In the genomic region with DNA sequence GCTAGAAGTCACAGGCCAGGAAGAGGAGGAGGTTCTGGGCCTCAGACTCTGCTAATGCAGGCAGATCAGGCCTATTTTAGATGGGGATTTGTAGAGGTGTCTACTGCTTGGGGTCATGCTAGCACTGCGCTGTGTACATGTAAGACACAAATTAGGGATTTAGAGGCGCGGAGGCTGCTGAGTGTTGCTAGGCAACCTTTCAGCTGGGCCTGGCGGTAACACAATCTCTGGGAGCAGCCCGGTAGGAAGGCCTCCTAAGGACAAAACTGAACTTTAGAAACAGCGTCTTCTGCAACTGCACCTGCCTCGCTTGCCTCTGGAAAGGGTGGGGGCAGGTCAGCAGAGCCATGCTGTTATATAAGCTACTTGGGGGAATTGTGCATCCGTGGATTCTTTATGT, we compare ENCODE assay signal across 22 cellular contexts.
DNase-seq lines count a peak whose midpoint lies in the region; ATAC-seq and TF ChIP-seq lines count a peak whose summit lies in the region.
"Had no signal": no experiment of that assay in that cellular context is flagged by ENCODE, and none has a peak within 500 bp of the region (broad histone marks: within the 10 kb centered on the region; RNA-seq: fewer than 3 reads in every experiment).

No MANE protein-coding gene starts in this region.

- no peaks in the 10 kb centered on the region for H3K27me3 Mint-ChIP-seq in mesothelial cell of epicardium (ENCODE audit: low read depth)
- H3K27me3 Mint-ChIP-seq: activated naive CD4-positive, alpha-beta T cell treated with anti-CD3 and anti-CD28 coated beads, Interleukin-2, amount 50 U/mL, for 24 hours had no signal

- H3K27ac Mint-ChIP-seq in mesothelial cell of epicardium = peak overlapping the region; percentile 79
- H3K27ac Mint-ChIP-seq: activated CD4-positive, alpha-beta memory T cell treated with anti-CD3 and anti-CD28 coated beads, Interleukin-2, amount 10 ng/mL, durations not matched to agents 7 days and 5 days; activated naive CD4-positive, alpha-beta T cell treated with anti-CD3 and anti-CD28 coated beads, Interleukin-2, amount 50 U/mL, for 24 hours; naive B cell had no signal

- TF ChIP-seq POLR2A in spleen (IDR thresholded peaks at IDR 0.05) = no peak

- H3K36me3 ChIP-seq in spleen = no peaks in the 10 kb centered on the region
- H3K36me3 ChIP-seq: uterus had no signal

- peak; percentile 17 for DNase-seq in NCI-H1092 treated with DMSO at 0.1 percent for 48 hours (lab: John Stamatoyannopoulos, UW)
- DNase-seq in NCI-H1092 (lab: John Stamatoyannopoulos, UW) = no peak
- DNase-seq in NCI-H82 (lab: John Stamatoyannopoulos, UW) = peak; percentile 89
- peak in 1 of 2 experiments; percentile 16 for DNase-seq in mesothelial cell of epicardium (ENCODE audit: low spot score in 2 of 2, unreplicated experiment in 2 of 2)
- peak; percentile 44 for DNase-seq in spleen
- no peak for DNase-seq in middle frontal gyrus (ENCODE audit: extremely low spot score, low spot score)
- DNase-seq: AML-193; aorta; erythroblast; islet precursor cell; mammary epithelial cell; naive B cell; NCI-H1694; NCI-H446; small intestine; stimulated activated CD4-positive, alpha-beta T cell treated with anti-CD3 and anti-CD28 coated beads, Interleukin-4, amount 100 ng/mL, for 4 hours had no signal

- H3K9me3 Mint-ChIP-seq in mesothelial cell of epicardium = no peaks in the 10 kb centered on the region
- H3K9me3 Mint-ChIP-seq: activated CD4-positive, alpha-beta memory T cell treated with anti-CD3 and anti-CD28 coated beads, Interleukin-2, amount 10 ng/mL, durations not matched to agents 7 days and 5 days; activated naive CD4-positive, alpha-beta T cell treated with anti-CD3 and anti-CD28 coated beads, Interleukin-2, amount 50 U/mL, for 24 hours; naive B cell had no signal

- H3K27me3 ChIP-seq in spleen (replicated peaks in 1 of 7) = no peaks in the 10 kb centered on the region
- H3K27me3 ChIP-seq: uterus had no signal

- H3K4me1 ChIP-seq in spleen = peaks cover 0 to 6% (median 0%) of the 10 kb centered on the region in 6 donors

- peaks cover 53% of the 10 kb centered on the region for H3K4me1 Mint-ChIP-seq in mesothelial cell of epicardium
- H3K4me1 Mint-ChIP-seq: activated naive CD4-positive, alpha-beta T cell treated with anti-CD3 and anti-CD28 coated beads, Interleukin-2, amount 50 U/mL, for 24 hours; naive B cell had no signal

- no peak overlapping the region for H3K4me3 Mint-ChIP-seq in mesothelial cell of epicardium
- H3K4me3 Mint-ChIP-seq: activated CD4-positive, alpha-beta memory T cell treated with anti-CD3 and anti-CD28 coated beads, Interleukin-2, amount 10 ng/mL, durations not matched to agents 7 days and 5 days; activated naive CD4-positive, alpha-beta T cell treated with anti-CD3 and anti-CD28 coated beads, Interleukin-2, amount 50 U/mL, for 24 hours had no signal

- WGBS in spleen, 5 donors = 86 to 96% (median 91%) methylated on average over 7 to 8 of the region's 8 CpGs

- no peaks in the 10 kb centered on the region for H3K9me3 ChIP-seq in spleen
- H3K9me3 ChIP-seq: uterus had no signal

- intact Hi-C loops in spleen (cut with DNase I; ENCODE audit: low total_unique reads) = no loop called here

- TF ChIP-seq CTCF in mesothelial cell of epicardium (IDR thresholded peaks at IDR 0.05; ENCODE audit: unreplicated experiment) (no peak), spleen (IDR thresholded peaks at IDR 0.05 in 8 of 11, conservative IDR thresholded peaks at IDR 0.05 in 3 of 11) (no peak)

- ATAC-seq in GM21367 (IDR thresholded peaks at IDR 0.05; ENCODE audit: unreplicated experiment) = no peak
- no peak for ATAC-seq in HG03439 (IDR thresholded peaks at IDR 0.05; ENCODE audit: unreplicated experiment)

- no peak overlapping the region for H3K4me3 ChIP-seq in spleen
- H3K4me3 ChIP-seq: uterus had no signal

- H3K36me3 Mint-ChIP-seq in mesothelial cell of epicardium = no peaks in the 10 kb centered on the region
- H3K36me3 Mint-ChIP-seq: activated naive CD4-positive, alpha-beta T cell treated with anti-CD3 and anti-CD28 coated beads, Interleukin-2, amount 50 U/mL, for 24 hours; naive B cell had no signal

- no peak overlapping the region for H3K27ac ChIP-seq in spleen
- H3K27ac ChIP-seq: 22Rv1, uterus had no signal

Comparison
In these comparisons a context has a peak if more than half of its experiments do, and no peak if none do; other contexts are left out.
1. DNase-seq: peak in NCI-H1092 treated with DMSO at 0.1 percent for 48 hours (single experiment), NCI-H82 (single experiment) and spleen (single experiment); none in NCI-H1092 (single experiment) and middle frontal gyrus (single experiment).